12 cellular contexts compared by ENCODE assay signal in genomic region chr4:14247767-14248166, GRCh38.
"Had no signal": no experiment of that assay in that cellular context is flagged by ENCODE, and none has a peak within 500 bp of the region (broad histone marks: within the 10 kb centered on the region; RNA-seq: fewer than 3 reads in every experiment).

No MANE protein-coding gene starts in this region.

- ATAC-seq: activated CD8-positive, alpha-beta T cell treated with anti-CD3 and anti-CD28 coated beads for 36 hours; gastroesophageal sphincter; left cardiac atrium; natural killer cell had no signal

- H3K4me1 Mint-ChIP-seq: natural killer cell had no signal

- H3K27ac Mint-ChIP-seq: activated CD8-positive, alpha-beta T cell treated with anti-CD3 and anti-CD28 coated beads for 36 hours; natural killer cell had no signal

- H3K36me3 Mint-ChIP-seq: natural killer cell had no signal

- H3K27me3 Mint-ChIP-seq: activated CD8-positive, alpha-beta T cell treated with anti-CD3 and anti-CD28 coated beads for 36 hours had no signal

- H3K4me3 Mint-ChIP-seq: activated CD8-positive, alpha-beta T cell treated with anti-CD3 and anti-CD28 coated beads for 36 hours; natural killer cell had no signal

- DNase-seq: activated CD8-positive, alpha-beta memory T cell treated with anti-CD3 and anti-CD28 coated beads, Interleukin-2, amount 50 U/mL, for 4 hours; activated CD8-positive, alpha-beta T cell treated with anti-CD3 and anti-CD28 coated beads for 36 hours; activated naive CD4-positive, alpha-beta T cell; central memory CD4-positive, alpha-beta T cell; left cardiac atrium; natural killer cell; pancreas; small intestine; T-helper 9 cell; tibial artery; uterus had no signal
